ENCODE assay signal across 8 cellular contexts in genomic region chr10:79244068-79244442, GRCh38.
DNase-seq lines count a peak whose midpoint lies in the region; ATAC-seq and TF ChIP-seq lines count a peak whose summit lies in the region.

No MANE protein-coding gene starts in this region.

- peak overlapping the region; percentile 93 to 96 for H3K27ac Mint-ChIP-seq in effector memory CD8-positive, alpha-beta T cell

- no peak for DNase-seq in effector memory CD8-positive, alpha-beta T cell
- no peak for DNase-seq in retinal pigment epithelial cell (ENCODE audit: low read depth)
- DNase-seq in NCI-H748 treated with DMSO at 0.1 percent for 48 hours (lab: John Stamatoyannopoulos, UW), result no peak
- no peak for DNase-seq in mucosa of gallbladder (ENCODE audit: low spot score)
- DNase-seq in GDM1 (lab: John Stamatoyannopoulos, UW), result no peak

- no peaks in the 10 kb centered on the region for H3K27me3 Mint-ChIP-seq in effector memory CD8-positive, alpha-beta T cell

- no peaks in the 10 kb centered on the region for H3K36me3 ChIP-seq in HUES64 (ENCODE audit: insufficient read depth, low read length)

- H3K4me3 ChIP-seq in HUES64 (ENCODE audit: low read length) (peak overlapping the region; percentile 59), retinal pigment epithelial cell (ENCODE audit: low read length) (peak overlapping the region; percentile 26)

- H3K4me1 Mint-ChIP-seq in effector memory CD8-positive, alpha-beta T cell (ENCODE audit: low read depth in 2 of 2), result peaks cover 52 to 59% of the 10 kb centered on the region in 2 donors

- H3K36me3 Mint-ChIP-seq in effector memory CD8-positive, alpha-beta T cell (ENCODE audit: insufficient read depth), result peaks cover 17% of the 10 kb centered on the region

- no peaks in the 10 kb centered on the region for H3K9me3 ChIP-seq in HUES64 (ENCODE audit: insufficient read depth, low read depth, low read length)

- no peaks in the 10 kb centered on the region for H3K9me3 Mint-ChIP-seq in effector memory CD8-positive, alpha-beta T cell

- peak overlapping the region; percentile 70; the same call in 1 of the 2 replicates for H3K9ac ChIP-seq in HUES64 (ENCODE audit: low read depth, low read length)

- H3K4me3 Mint-ChIP-seq in effector memory CD8-positive, alpha-beta T cell, result peak overlapping the region; percentile 82 to 91

- no peak overlapping the region for H3K27ac ChIP-seq in HUES64 (ENCODE audit: low read depth, low read length)

- ATAC-seq in GM19023 (IDR thresholded peaks at IDR 0.05; ENCODE audit: unreplicated experiment) (peak; percentile 1), GM18870 (IDR thresholded peaks at IDR 0.05; ENCODE audit: unreplicated experiment) (no peak)
- no peak for ATAC-seq in effector memory CD8-positive, alpha-beta T cell (replicated peaks)

- peaks cover 40% of the 10 kb centered on the region for H3K27me3 ChIP-seq in HUES64 (ENCODE audit: insufficient read depth, low read length)

- WGBS in HUES64, result 70% methylated on average over 10 of the region's 10 CpGs

- peaks cover 22% of the 10 kb centered on the region for H3K4me1 ChIP-seq in HUES64 (ENCODE audit: insufficient read depth, low read length)

- TF ChIP-seq CTCF in retinal pigment epithelial cell (conservative IDR thresholded peaks at IDR 0.05; ENCODE audit: low read depth, low read length), result no peak
